ENCODE assay signal across 1 cellular context in genomic region chr3:156142649-156143048, GRCh38.
TF ChIP-seq lines count a peak whose summit lies in the region.

No MANE protein-coding gene starts in this region.

TF ChIP-seq in GM23338, 12 proteins besides CTCF, POLR2A, EP300 and RAD21:
- TF ChIP-seq EZH2 (IDR thresholded peaks at IDR 0.05; ENCODE audit: low read depth, unreplicated experiment): no peak
- TF ChIP-seq ETS1 (IDR thresholded peaks at IDR 0.05): no peak
- no peak for TF ChIP-seq CREB1 (CRISPR knock-in tag; IDR thresholded peaks at IDR 0.05; ENCODE audit: low read depth)
- no peak for TF ChIP-seq ZNF331 (CRISPR knock-in tag; IDR thresholded peaks at IDR 0.05; ENCODE audit: low read depth)
- no peak for TF ChIP-seq ZNF462 (CRISPR knock-in tag; IDR thresholded peaks at IDR 0.05)
